ENCODE assay signal across 8 cellular contexts in genomic region chr17:15849054-15849453, GRCh38.
A peak's percentile ranks its signal among the peaks of the same experiment; 100 is the strongest.
DNase-seq lines count a peak whose midpoint lies in the region; ATAC-seq and TF ChIP-seq lines count a peak whose summit lies in the region.
"Not testable (repeated sequence)": the region's sequence is repeated elsewhere in the genome, so short reads cannot be mapped to it uniquely, and the experiment has no call there.

No MANE protein-coding gene starts in this region.

- H3K36me3 ChIP-seq in OCI-LY1 (ENCODE audit: insufficient read depth, low read length); adrenal gland (replicated peaks in 1 of 2); naive thymus-derived CD4-positive, alpha-beta T cell (ENCODE audit: control insufficient read depth in 2 of 3, insufficient read depth in 3 of 3, low read length in 3 of 3): not testable (repeated sequence)

- 27 to 37% (median 28%) methylated on average over 5 to 6 of the region's 6 CpGs for WGBS in adrenal gland, 4 donors

- H3K27ac ChIP-seq in C4-2B; OCI-LY1 (ENCODE audit: low read depth, low read length, poor library complexity, severe bottlenecking); adrenal gland; naive thymus-derived CD4-positive, alpha-beta T cell (ENCODE audit: low read depth, low read length): not testable (repeated sequence)

- DNase-seq in HEK293T (ENCODE audit: extremely low spot score) (peak; percentile 6), adrenal gland (peak; percentile 37 to 67 (median 59)), fibroblast of the conjunctiva (ENCODE audit: low read depth) (peak; percentile 26)
- peak; percentile 66 for DNase-seq in activated CD4-positive, alpha-beta T cell treated with anti-CD3 and anti-CD28 coated beads, Interleukin-2, amount 10 ng/mL, durations not matched to agents 7 days and 5 days
- DNase-seq in naive thymus-derived CD4-positive, alpha-beta T cell, result peak in 7 of 9 donors; percentile 11 to 65 (median 30)
- DNase-seq in stimulated activated CD8-positive, alpha-beta memory T cell treated with anti-CD3 and anti-CD28 coated beads, Interleukin-12 subunit alpha, Interleukin-12 subunit beta, amount 100 ng/mL, for 24 hours (ENCODE audit: extremely low read depth), result peak; percentile 27

- not testable (repeated sequence) for H3K4me3 Mint-ChIP-seq in activated CD4-positive, alpha-beta T cell treated with anti-CD3 and anti-CD28 coated beads, Interleukin-2, amount 10 ng/mL, durations not matched to agents 7 days and 5 days; naive thymus-derived CD4-positive, alpha-beta T cell

- CTCF ChIA-PET in HEK293T (lab: Yijun Ruan, JAX); activated CD4-positive, alpha-beta T cell treated with anti-CD3 and anti-CD28 coated beads, Interleukin-2, amount 10 ng/mL, durations not matched to agents 7 days and 5 days (lab: Charles Lee); naive thymus-derived CD4-positive, alpha-beta T cell (lab: Charles Lee): not testable (repeated sequence)

- not testable (repeated sequence) for H4K20me1 ChIP-seq in OCI-LY1 (ENCODE audit: insufficient read depth, low read length)

- not testable (repeated sequence) for H3K4me2 ChIP-seq in OCI-LY1 (ENCODE audit: low read length)

- not testable (repeated sequence) for TF ChIP-seq POLR2A in adrenal gland (IDR thresholded peaks at IDR 0.05)

- not testable (repeated sequence) for H3K27me3 Mint-ChIP-seq in activated CD4-positive, alpha-beta T cell treated with anti-CD3 and anti-CD28 coated beads, Interleukin-2, amount 10 ng/mL, durations not matched to agents 7 days and 5 days; naive thymus-derived CD4-positive, alpha-beta T cell

- TF ChIP-seq CTCF in C4-2B (conservative IDR thresholded peaks at IDR 0.05) (peak; percentile 33), OCI-LY1 (IDR thresholded peaks at IDR 0.05; ENCODE audit: low read length) (peak; percentile 38), adrenal gland (IDR thresholded peaks at IDR 0.05) (peak in 4 of 6 experiments; percentile 21 to 38 (median 32))

- H3K27me3 ChIP-seq in OCI-LY1 (ENCODE audit: insufficient read depth, low read length); adrenal gland; naive thymus-derived CD4-positive, alpha-beta T cell (ENCODE audit: control insufficient read depth in 2 of 2, insufficient read depth in 2 of 2, low read length in 2 of 2): not testable (repeated sequence)

- H2AFZ ChIP-seq in OCI-LY1 (ENCODE audit: low read length), result not testable (repeated sequence)

- not testable (repeated sequence) for H3K36me3 Mint-ChIP-seq in activated CD4-positive, alpha-beta T cell treated with anti-CD3 and anti-CD28 coated beads, Interleukin-2, amount 10 ng/mL, durations not matched to agents 7 days and 5 days (ENCODE audit: low read depth); naive thymus-derived CD4-positive, alpha-beta T cell

- H3K9ac ChIP-seq in OCI-LY1 (ENCODE audit: low read length), result not testable (repeated sequence)

- not testable (repeated sequence) for H3K9me3 Mint-ChIP-seq in activated CD4-positive, alpha-beta T cell treated with anti-CD3 and anti-CD28 coated beads, Interleukin-2, amount 10 ng/mL, durations not matched to agents 7 days and 5 days; naive thymus-derived CD4-positive, alpha-beta T cell

- H3K4me1 ChIP-seq in OCI-LY1 (ENCODE audit: insufficient read depth, low read length, severe bottlenecking); adrenal gland (replicated peaks in 1 of 2); naive thymus-derived CD4-positive, alpha-beta T cell (ENCODE audit: control insufficient read depth in 2 of 2, insufficient read depth in 2 of 2, low read length in 2 of 2): not testable (repeated sequence)

- H3K9me3 ChIP-seq in OCI-LY1 (ENCODE audit: low read length); adrenal gland (replicated peaks in 1 of 3); naive thymus-derived CD4-positive, alpha-beta T cell (ENCODE audit: control insufficient read depth in 2 of 3, low read length in 3 of 3): not testable (repeated sequence)

- H3K9me2 ChIP-seq in OCI-LY1 (ENCODE audit: low read depth, low read length), result not testable (repeated sequence)

- intact Hi-C loops in adrenal gland (cut with DNase I), result not testable (repeated sequence)
- intact Hi-C loops in naive thymus-derived CD4-positive, alpha-beta T cell (cut with micrococcal nuclease), result loop anchor here in 1 of 2 donors (1.0 kb wide), 1 partner anchor 149 kb away; no protein-coding TSS in a partner anchor

- POLR2A ChIA-PET in HEK293T (lab: Yijun Ruan, JAX); activated CD4-positive, alpha-beta T cell treated with anti-CD3 and anti-CD28 coated beads, Interleukin-2, amount 10 ng/mL, durations not matched to agents 7 days and 5 days (lab: Charles Lee); naive thymus-derived CD4-positive, alpha-beta T cell (lab: Charles Lee): not testable (repeated sequence)

- not testable (repeated sequence) for H3F3A ChIP-seq in OCI-LY1 (ENCODE audit: insufficient read depth, low read length)

- peak; percentile 92 for ATAC-seq in naive thymus-derived CD4-positive, alpha-beta T cell

- H3K79me2 ChIP-seq in OCI-LY1 (ENCODE audit: insufficient read depth, low read length), result not testable (repeated sequence)

- H3K27ac Mint-ChIP-seq in activated CD4-positive, alpha-beta T cell treated with anti-CD3 and anti-CD28 coated beads, Interleukin-2, amount 10 ng/mL, durations not matched to agents 7 days and 5 days; naive thymus-derived CD4-positive, alpha-beta T cell: not testable (repeated sequence)

- H3K4me3 ChIP-seq in OCI-LY1 (ENCODE audit: low read depth, low read length, poor library complexity, severe bottlenecking); adrenal gland; naive thymus-derived CD4-positive, alpha-beta T cell (ENCODE audit: low read length): not testable (repeated sequence)

- H3K4me1 Mint-ChIP-seq in activated CD4-positive, alpha-beta T cell treated with anti-CD3 and anti-CD28 coated beads, Interleukin-2, amount 10 ng/mL, durations not matched to agents 7 days and 5 days; naive thymus-derived CD4-positive, alpha-beta T cell: not testable (repeated sequence)

Comparison
In these comparisons a context has a peak if more than half of its experiments do, and no peak if none do; other contexts are left out.
1. DNase-seq: peak in every context shown above with its lines; median percentile 66 in activated CD4-positive, alpha-beta T cell treated with anti-CD3 and anti-CD28 coated beads, Interleukin-2, amount 10 ng/mL, durations not matched to agents 7 days and 5 days; 59 in adrenal gland; 30 in naive thymus-derived CD4-positive, alpha-beta T cell; 27 in stimulated activated CD8-positive, alpha-beta memory T cell treated with anti-CD3 and anti-CD28 coated beads, Interleukin-12 subunit alpha, Interleukin-12 subunit beta, amount 100 ng/mL, for 24 hours; 26 in fibroblast of the conjunctiva; 6 in HEK293T.